Comparison of ENCODE assay signal across 2 cellular contexts in genomic region chr19:33405491-33406461, GRCh38.
TF ChIP-seq lines count a peak whose summit lies in the region.

No MANE protein-coding gene starts in this region.

TF ChIP-seq in SK-N-SH, 30 proteins besides CTCF, POLR2A, EP300 and RAD21 (continued from another document):
- TF ChIP-seq REST (IDR thresholded peaks at IDR 0.05; ENCODE audit: low read depth, low read length) (no peak), USF2 (IDR thresholded peaks at IDR 0.05; ENCODE audit: borderline replicate concordance, low read depth, low read length) (no peak), RFX5 (IDR thresholded peaks at IDR 0.05; ENCODE audit: low read length) (no peak)

TF ChIP-seq in SK-N-SH treated with all-trans-retinoic acid at 6 μM for 48 hours, 23 proteins besides CTCF, POLR2A, EP300 and RAD21 (continued from another document):
- TF ChIP-seq CREB5 (CRISPR knock-in tag; IDR thresholded peaks at IDR 0.05; ENCODE audit: low read depth): no peak
